8 cellular contexts compared by ENCODE assay signal in genomic region chr3:4493931-4494806, GRCh38. TPM values are rescaled to one million over a fixed set of nuclear protein-coding genes. Genes with fewer than 3 reads are reported as not detected.
DNase-seq lines count a peak whose midpoint lies in the region; ATAC-seq and TF ChIP-seq lines count a peak whose summit lies in the region.

No MANE protein-coding gene starts in this region.

- H3K9me3 ChIP-seq in duodenal mucosa (ENCODE audit: control insufficient read depth in 1 of 2, low read length in 2 of 2), result no peaks in the 10 kb centered on the region

- no peaks in the 10 kb centered on the region for H3K36me3 ChIP-seq in duodenal mucosa (ENCODE audit: control insufficient read depth in 1 of 2, insufficient read depth in 2 of 2, low read length in 2 of 2)
- no peaks in the 10 kb centered on the region for H3K36me3 ChIP-seq in mesendoderm (ENCODE audit: control insufficient read depth, insufficient read depth, low read length)

- H3K56ac ChIP-seq in mesendoderm (ENCODE audit: low read length), result peak overlapping the region; percentile 43

- H3K27ac ChIP-seq in duodenal mucosa (ENCODE audit: low read depth, low read length), result no peak overlapping the region
- H3K27ac ChIP-seq in mesendoderm (ENCODE audit: low read depth, low read length), result no peak overlapping the region

- ATAC-seq in SK-N-SH treated with all-trans-retinoic acid at 6 μM for 48 hours, result peak; percentile 36

- H3K4me3 ChIP-seq in duodenal mucosa (ENCODE audit: low read depth in 1 of 2, low read length in 2 of 2) (peak overlapping the region; percentile 85 to 94), mesendoderm (ENCODE audit: low read length) (peak overlapping the region; percentile 15)

- DNase-seq in activated CD8-positive, alpha-beta memory T cell treated with anti-CD3 and anti-CD28 coated beads for 24 hours, result peak; percentile 65
- DNase-seq in activated CD8-positive, alpha-beta memory T cell treated with anti-CD3 and anti-CD28 coated beads, Interleukin-2, amount 50 U/mL, for 48 hours, result no peak
- DNase-seq in mesendoderm (peak; percentile 33), ureter (ENCODE audit: low spot score) (peak; percentile 46), SW 1271 (lab: John Stamatoyannopoulos, UW) (no peak), COR-L47 (lab: John Stamatoyannopoulos, UW) (no peak)

- H4K5ac ChIP-seq in mesendoderm (ENCODE audit: low read length), result no peak overlapping the region

- H3K27me3 ChIP-seq in duodenal mucosa (ENCODE audit: control insufficient read depth in 1 of 2, insufficient read depth in 2 of 2, low read length in 2 of 2) (peaks cover 0 to 17% of the 10 kb centered on the region in 2 donors), mesendoderm (ENCODE audit: insufficient read depth, low read length, poor library complexity) (no peaks in the 10 kb centered on the region)

- no peak overlapping the region for H3K23ac ChIP-seq in mesendoderm (ENCODE audit: low read length)

- no peak overlapping the region for H2BK15ac ChIP-seq in mesendoderm (replicated peaks; ENCODE audit: low read depth)

- H3K4me1 ChIP-seq in duodenal mucosa (ENCODE audit: control insufficient read depth in 1 of 2, insufficient read depth in 2 of 2, low read length in 2 of 2), result peaks cover 15 to 16% of the 10 kb centered on the region in 2 donors
- H3K4me1 ChIP-seq in mesendoderm (ENCODE audit: control insufficient read depth, low read depth, low read length), result no peaks in the 10 kb centered on the region

- H3K9ac ChIP-seq in duodenal mucosa (ENCODE audit: low read depth in 1 of 2, low read length in 2 of 2), result peak overlapping the region; percentile 67 to 81
- H3K9ac ChIP-seq in mesendoderm (ENCODE audit: low read length), result peak overlapping the region; percentile 33

- H2AK5ac ChIP-seq in mesendoderm (ENCODE audit: low read length), result no peak overlapping the region

- H2BK120ac ChIP-seq in mesendoderm (ENCODE audit: low read depth, low read length), result no peak overlapping the region

- no peak overlapping the region for H4K8ac ChIP-seq in mesendoderm (ENCODE audit: low read depth, low read length)

- H3K4ac ChIP-seq in mesendoderm (ENCODE audit: low read depth, low read length), result no peak overlapping the region

- H3K79me2 ChIP-seq in mesendoderm (ENCODE audit: control insufficient read depth, insufficient read depth, low read length), result no peaks in the 10 kb centered on the region

- no CpG with 5 or more reads among the region's 28 CpGs for WGBS in mesendoderm (ENCODE audit: extremely low coverage, insufficient coverage, low lambda C conversion rate)

- H3K79me1 ChIP-seq in mesendoderm (ENCODE audit: low read length), result no peaks in the 10 kb centered on the region

- no peak overlapping the region for H3K18ac ChIP-seq in mesendoderm (ENCODE audit: low read length)

- H3K4me2 ChIP-seq in mesendoderm (ENCODE audit: low read length), result peak overlapping the region; percentile 82

- H2BK5ac ChIP-seq in mesendoderm (ENCODE audit: low read length), result no peak overlapping the region

TF ChIP-seq in SK-N-SH treated with all-trans-retinoic acid at 6 μM for 48 hours, 23 proteins besides CTCF, POLR2A, EP300 and RAD21:
- TF ChIP-seq PATZ1 (CRISPR knock-in tag; IDR thresholded peaks at IDR 0.05; ENCODE audit: borderline replicate concordance) (no peak), CREB5 (CRISPR knock-in tag; IDR thresholded peaks at IDR 0.05; ENCODE audit: low read depth) (no peak), ZNF8 (CRISPR knock-in tag; IDR thresholded peaks at IDR 0.05) (no peak), RARB (CRISPR knock-in tag; IDR thresholded peaks at IDR 0.05) (no peak), ARNTL (CRISPR knock-in tag; IDR thresholded peaks at IDR 0.05; ENCODE audit: borderline replicate concordance, low read depth) (no peak), ZFP3 (CRISPR knock-in tag; IDR thresholded peaks at IDR 0.05) (no peak), ISL1 (CRISPR knock-in tag; IDR thresholded peaks at IDR 0.05) (no peak), TCF4 (CRISPR knock-in tag; IDR thresholded peaks at IDR 0.05; ENCODE audit: borderline replicate concordance) (no peak), CSRNP3 (CRISPR knock-in tag; IDR thresholded peaks at IDR 0.05) (no peak)

RNA-seq across cellular contexts. Expression of gene ITPR1, which starts 1.0 kb away (rescaled TPM):
- 1.1 TPM for polyA plus RNA-seq in mesendoderm (2013, experiment 1 of 2)
- 0.71 TPM for polyA plus RNA-seq in mesendoderm (2013, experiment 2 of 2)
- 98.1 TPM for total RNA-seq in ureter

RNA-seq across cellular contexts. Expression of gene SUMF1, which starts 27.1 kb away (rescaled TPM):
- polyA plus RNA-seq in mesendoderm (2013, experiment 1 of 2), result 7.2 TPM
- polyA plus RNA-seq in mesendoderm (2013, experiment 2 of 2), result 7.5 TPM
- total RNA-seq in ureter, result 42.6 TPM

Comparison
In these comparisons a context has a peak if more than half of its experiments do, and no peak if none do; other contexts are left out.
1. DNase-seq: peak in activated CD8-positive, alpha-beta memory T cell treated with anti-CD3 and anti-CD28 coated beads for 24 hours (single experiment), mesendoderm (single experiment) and ureter (single experiment); none in activated CD8-positive, alpha-beta memory T cell treated with anti-CD3 and anti-CD28 coated beads, Interleukin-2, amount 50 U/mL, for 48 hours (single experiment), SW 1271 (0 of 2) and COR-L47 (single experiment).